Comparison of ENCODE assay signal across 27 cellular contexts in genomic region chr12:76379261-76379660, GRCh38.
"Had no signal": no experiment of that assay in that cellular context is flagged by ENCODE, and none has a peak within 500 bp of the region (broad histone marks: within the 10 kb centered on the region; RNA-seq: fewer than 3 reads in every experiment).

No MANE protein-coding gene starts in this region.

- H3K9me3 ChIP-seq: neutrophil, pancreas, psoas muscle, right lobe of liver, sigmoid colon, stomach, thoracic aorta, thyroid gland, tibial nerve, upper lobe of left lung, vagina had no signal

- ATAC-seq: natural killer cell; pancreas; psoas muscle; right cardiac atrium; right lobe of liver; stimulated activated effector memory CD8-positive, alpha-beta T cell treated with anti-CD3 and anti-CD28 coated beads, Interleukin-12 subunit alpha, Interleukin-12 subunit beta, amount 100 ng/mL, for 72 hours; stimulated activated naive B cell treated with anti-CD40 and anti-IgM and Interleukin-4, amounts not matched to agents 10 μg/mL and 1 μg/mL and 100 μg/mL, for 72 hours had no signal

- H3K4me2 ChIP-seq: neural progenitor cell had no signal

- H2AFZ ChIP-seq: neural progenitor cell had no signal

- H3K27me3 ChIP-seq: neural progenitor cell, neutrophil, pancreas, right lobe of liver, sigmoid colon, stomach, thyroid gland, tibial nerve, upper lobe of left lung, vagina had no signal

- H3K4me1 ChIP-seq: neural progenitor cell, pancreas, right lobe of liver, sigmoid colon, stomach, thyroid gland, tibial nerve, upper lobe of left lung, vagina had no signal

- DNase-seq: natural killer cell; nucleus accumbens; pancreas; psoas muscle; right cardiac atrium; right lobe of liver; sigmoid colon; small intestine; stimulated activated CD4-positive, alpha-beta T cell treated with anti-CD3 and anti-CD28 coated beads, Interleukin-15, amount 100 ng/mL, for 24 hours; stimulated activated CD4-positive, alpha-beta T cell treated with anti-CD3 and anti-CD28 coated beads, Interleukin-2, amount 100 ng/mL, for 24 hours; stimulated activated CD4-positive, alpha-beta T cell treated with anti-CD3 and anti-CD28 coated beads, Interleukin-2, amount 100 ng/mL, for 48 hours; stimulated activated CD4-positive, alpha-beta T cell treated with anti-CD3 and anti-CD28 coated beads, Interleukin-4, amount 100 ng/mL, for 24 hours; stimulated activated naive B cell treated with anti-CD40 and anti-IgM and Interleukin-4, amounts not matched to agents 10 μg/mL and 1 μg/mL and 100 μg/mL, for 72 hours; stimulated activated naive CD4-positive, alpha-beta T cell treated with Interleukin-2 at 50 U/mL for 16 hours; stomach; thyroid gland; trophoblast cell; upper lobe of left lung had no signal

- FAIRE-seq: pancreas, small intestine, urothelium cell line had no signal

- H3K4me3 Mint-ChIP-seq: natural killer cell; nephron; neural progenitor cell; stimulated activated effector memory CD8-positive, alpha-beta T cell treated with anti-CD3 and anti-CD28 coated beads, Interleukin-12 subunit alpha, Interleukin-12 subunit beta, amount 100 ng/mL, for 72 hours; stimulated activated naive B cell treated with anti-CD40 and anti-IgM and Interleukin-4, amounts not matched to agents 10 μg/mL and 1 μg/mL and 100 μg/mL, for 72 hours; stimulated activated naive CD8-positive, alpha-beta T cell treated with anti-CD3 and anti-CD28 coated beads, Interleukin-15, Interleukin-2, amounts not matched to agents 100 ng/mL and 50 ng/mL, for 24 hours had no signal

- H3K27ac ChIP-seq: neural progenitor cell, neutrophil, pancreas, psoas muscle, right lobe of liver, sigmoid colon, stomach, thoracic aorta, thyroid gland, tibial nerve, upper lobe of left lung, vagina had no signal

- H3K4me1 Mint-ChIP-seq: natural killer cell; nephron; neural progenitor cell; stimulated activated effector memory CD8-positive, alpha-beta T cell treated with anti-CD3 and anti-CD28 coated beads, Interleukin-12 subunit alpha, Interleukin-12 subunit beta, amount 100 ng/mL, for 72 hours had no signal

- H3K27me3 Mint-ChIP-seq: stimulated activated naive B cell treated with anti-CD40 and anti-IgM and Interleukin-4, amounts not matched to agents 10 μg/mL and 1 μg/mL and 100 μg/mL, for 72 hours; stimulated activated naive CD8-positive, alpha-beta T cell treated with anti-CD3 and anti-CD28 coated beads, Interleukin-15, Interleukin-2, amounts not matched to agents 100 ng/mL and 50 ng/mL, for 24 hours had no signal

- H3K4me3 ChIP-seq: neural progenitor cell, pancreas, psoas muscle, right lobe of liver, sigmoid colon, stomach, thoracic aorta, thyroid gland, tibial nerve, upper lobe of left lung, vagina had no signal

- H3K27ac Mint-ChIP-seq: natural killer cell; nephron; neural progenitor cell; stimulated activated effector memory CD8-positive, alpha-beta T cell treated with anti-CD3 and anti-CD28 coated beads, Interleukin-12 subunit alpha, Interleukin-12 subunit beta, amount 100 ng/mL, for 72 hours; stimulated activated naive B cell treated with anti-CD40 and anti-IgM and Interleukin-4, amounts not matched to agents 10 μg/mL and 1 μg/mL and 100 μg/mL, for 72 hours; stimulated activated naive CD8-positive, alpha-beta T cell treated with anti-CD3 and anti-CD28 coated beads, Interleukin-15, Interleukin-2, amounts not matched to agents 100 ng/mL and 50 ng/mL, for 24 hours had no signal

- H3K9ac ChIP-seq: neural progenitor cell had no signal

- H3K9me3 Mint-ChIP-seq: natural killer cell; nephron; neural progenitor cell; stimulated activated effector memory CD8-positive, alpha-beta T cell treated with anti-CD3 and anti-CD28 coated beads, Interleukin-12 subunit alpha, Interleukin-12 subunit beta, amount 100 ng/mL, for 72 hours; stimulated activated naive CD8-positive, alpha-beta T cell treated with anti-CD3 and anti-CD28 coated beads, Interleukin-15, Interleukin-2, amounts not matched to agents 100 ng/mL and 50 ng/mL, for 24 hours had no signal
